ENCODE assay signal across 8 cellular contexts in genomic region chr19:12994701-12995595, GRCh38. TPM values are rescaled to one million over a fixed set of nuclear protein-coding genes. Genes with fewer than 3 reads are reported as not detected.
DNase-seq lines count a peak whose midpoint lies in the region; ATAC-seq and TF ChIP-seq lines count a peak whose summit lies in the region.

NFIX (plus strand) TSS chr19:12995475; CDS start chr19:12995838, 363 bp downstream.

- H3K4me1 Mint-ChIP-seq in IgD-negative memory B cell, result peaks cover 0 to 5% (median 5%) of the 10 kb centered on the region in 3 donors

- no peak for TF ChIP-seq CTCF in C4-2B (conservative IDR thresholded peaks at IDR 0.05)

- peak within 1 kb of the TSS in 1 of 3 donors; percentile 86 for H3K27ac Mint-ChIP-seq in IgD-negative memory B cell

- H3K9me3 Mint-ChIP-seq in IgD-negative memory B cell, result no peaks in the 10 kb centered on the region

- peak within 1 kb of the TSS; percentile 100 for H3K27ac ChIP-seq in C4-2B
- H3K27ac ChIP-seq in cingulate gyrus (ENCODE audit: low read depth, low read length), result peak within 1 kb of the TSS; percentile 90

- peak; percentile 58 for ATAC-seq in left colon
- ATAC-seq in HG02642 (IDR thresholded peaks at IDR 0.05; ENCODE audit: poor library complexity, unreplicated experiment), result no peak

- intact Hi-C loops in left colon (cut with DNase I, micrococcal nuclease), result no loop called here

- peaks cover 19% of the 10 kb centered on the region for H3K27me3 Mint-ChIP-seq in IgD-negative memory B cell

- H3K36me3 Mint-ChIP-seq in IgD-negative memory B cell, result no peaks in the 10 kb centered on the region

- H3K4me3 Mint-ChIP-seq in IgD-negative memory B cell, result peak within 1 kb of the TSS; percentile 83 to 93 (median 91)

- DNase-seq in activated CD4-positive, alpha-beta T cell treated with anti-CD3 and anti-CD28 coated beads for 24 hours (ENCODE audit: low read depth in 2 of 2), result peak; percentile 30 to 40
- peak; percentile 67 to 77 for DNase-seq in left colon
- DNase-seq in stimulated activated CD4-positive, alpha-beta T cell treated with anti-CD3 and anti-CD28 coated beads, Interleukin-2, amount 100 ng/mL, for 24 hours, result peak; percentile 63 to 74
- DNase-seq in NCI-H82 (lab: John Stamatoyannopoulos, UW), result no peak

RNA-seq across cellular contexts. Expression of gene NFIX, which starts in this region (rescaled TPM):
- 0.09 TPM for polyA plus RNA-seq in IgD-negative memory B cell
- 10 to 100 TPM; 49.8 to 61.7 TPM for total RNA-seq in left colon
